ENCODE assay signal across 9 cellular contexts in genomic region chr12:69779928-69780327, GRCh38. TPM values are rescaled to one million over a fixed set of nuclear protein-coding genes. Genes with fewer than 3 reads are reported as not detected.
A peak's percentile ranks its signal among the peaks of the same experiment; 100 is the strongest.
DNase-seq lines count a peak whose midpoint lies in the region; TF ChIP-seq lines count a peak whose summit lies in the region.
"Had no signal": no experiment of that assay in that cellular context is flagged by ENCODE, and none has a peak within 500 bp of the region (broad histone marks: within the 10 kb centered on the region; RNA-seq: fewer than 3 reads in every experiment).

No MANE protein-coding gene starts in this region.

- peak; percentile 38 for DNase-seq in G401 (ENCODE audit: low spot score)
- DNase-seq in astrocyte of the spinal cord (ENCODE audit: low read depth, low spot score) = peak; percentile 42
- peak; percentile 28 to 62 for DNase-seq in lung microvascular endothelial cell (ENCODE audit: low read depth in 2 of 2)
- DNase-seq in NCI-H446 treated with DMSO at 0.1 percent for 48 hours (lab: John Stamatoyannopoulos, UW) = no peak
- no peak for DNase-seq in NCI-H774 (lab: John Stamatoyannopoulos, UW)
- no peak for DNase-seq in NCI-H69 (lab: John Stamatoyannopoulos, UW)
- no peak for DNase-seq in NOMO-1 treated with DMSO at 0.1 percent for 48 hours (lab: John Stamatoyannopoulos, UW; ENCODE audit: unreplicated experiment)
- DNase-seq: activated naive CD8-positive, alpha-beta T cell treated with anti-CD3 and anti-CD28 coated beads, Interleukin-2, amount 10 ng/mL, durations not matched to agents 7 days and 5 days had no signal

- no peak overlapping the region for H3K4me3 ChIP-seq in astrocyte of the spinal cord (ENCODE audit: low read depth, low read length)

- TF ChIP-seq RAD21 in Ishikawa (IDR thresholded peaks at IDR 0.05; ENCODE audit: low read depth) = peak; percentile 25; the same call in 1 of the 2 replicates

- in situ Hi-C loops in G401 (cut with HindIII; ENCODE audit: low sequenced_read_pairs) = no loop called here
- in situ Hi-C loops in astrocyte of the spinal cord (cut with HindIII; ENCODE audit: low sequenced_read_pairs) = no loop called here

- TF ChIP-seq EP300 in Ishikawa (IDR thresholded peaks at IDR 0.05; ENCODE audit: borderline replicate concordance) = no peak

- TF ChIP-seq CTCF in astrocyte of the spinal cord (IDR thresholded peaks at IDR 0.05; ENCODE audit: low read depth, low read length) = peak; percentile 60

TF ChIP-seq in Ishikawa, 13 proteins besides CTCF, POLR2A, EP300 and RAD21:
- TF ChIP-seq CREB1 (IDR thresholded peaks at IDR 0.05; ENCODE audit: low read depth) (no peak), TCF12 (IDR thresholded peaks at IDR 0.05; ENCODE audit: low read depth) (no peak), YY1 (IDR thresholded peaks at IDR 0.05; ENCODE audit: low read depth) (no peak), TAF1 (IDR thresholded peaks at IDR 0.05; ENCODE audit: low read depth) (no peak), EGR1 (IDR thresholded peaks at IDR 0.05) (no peak), MAX (IDR thresholded peaks at IDR 0.05) (no peak), NFIC (IDR thresholded peaks at IDR 0.05) (no peak), REST (IDR thresholded peaks at IDR 0.05; ENCODE audit: low read depth) (no peak)

RNA-seq across cellular contexts. Expression of gene RAB3IP, which starts 41.3 kb away (rescaled TPM):
- 0.37 TPM in 1 of 2 replicates, not detected in the other for total RNA-seq in G401 (2014; rRNA removed; shearing (Covaris generic))
- total RNA-seq in lung microvascular endothelial cell = 7.8 and 10.7 TPM in 2 replicates

RNA-seq across cellular contexts. Expression of gene MYRFL, which starts 45.1 kb away (rescaled TPM):
- total RNA-seq in G401 (2014; rRNA removed; shearing (Covaris generic)) = not detected in 2 replicates
- under 0.01 TPM in 2 replicates for total RNA-seq in lung microvascular endothelial cell
- total RNA-seq: activated naive CD8-positive, alpha-beta T cell treated with anti-CD3 and anti-CD28 coated beads, Interleukin-2, amount 10 ng/mL, durations not matched to agents 7 days and 5 days had no signal

Comparison
In these comparisons a context has a peak if more than half of its experiments do, and no peak if none do; other contexts are left out.
1. DNase-seq: peak in G401 (single experiment), astrocyte of the spinal cord (single experiment) and lung microvascular endothelial cell (2 of 2); none in NCI-H446 treated with DMSO at 0.1 percent for 48 hours (single experiment), NCI-H774 (single experiment), NCI-H69 (single experiment) and NOMO-1 treated with DMSO at 0.1 percent for 48 hours (single experiment).